11 cellular contexts compared by ENCODE assay signal in genomic region chr16:68077866-68078725, GRCh38. TPM values are rescaled to one million over a fixed set of nuclear protein-coding genes. Genes with fewer than 3 reads are reported as not detected.
A peak's percentile ranks its signal among the peaks of the same experiment; 100 is the strongest.
DNase-seq lines count a peak whose midpoint lies in the region; ATAC-seq lines count a peak whose summit lies in the region.
"Had no signal": no experiment of that assay in that cellular context is flagged by ENCODE, and none has a peak within 500 bp of the region (broad histone marks: within the 10 kb centered on the region; RNA-seq: fewer than 3 reads in every experiment).

No MANE protein-coding gene starts in this region.

- 97% methylated on average over 7 of the region's 7 CpGs for WGBS in mesenchymal stem cell
- 94% methylated on average over 7 of the region's 7 CpGs for WGBS in thymus

- no peak overlapping the region for H2AFZ ChIP-seq in mesenchymal stem cell (ENCODE audit: low read depth, low read length)

- no peak overlapping the region for H3K4ac ChIP-seq in mesenchymal stem cell (ENCODE audit: low read depth in 1 of 2, low read length in 2 of 2)

- peaks cover 78% of the 10 kb centered on the region for H3K4me1 Mint-ChIP-seq in activated naive CD4-positive, alpha-beta T cell treated with anti-CD3 and anti-CD28 coated beads for 36 hours (ENCODE audit: low read depth)
- peaks cover 89% of the 10 kb centered on the region for H3K4me1 Mint-ChIP-seq in activated CD8-positive, alpha-beta T cell treated with anti-CD3 and anti-CD28 coated beads, Interleukin-2, amount 10 ng/mL, durations not matched to agents 7 days and 5 days (ENCODE audit: low read depth)

- no peak overlapping the region for H4K8ac ChIP-seq in mesenchymal stem cell (ENCODE audit: low read length)

- no peak overlapping the region for H3K23ac ChIP-seq in mesenchymal stem cell (ENCODE audit: low read length in 2 of 2)

- H3K27me3 Mint-ChIP-seq in activated naive CD4-positive, alpha-beta T cell treated with anti-CD3 and anti-CD28 coated beads for 36 hours (ENCODE audit: low read depth) = no peaks in the 10 kb centered on the region
- H3K27me3 Mint-ChIP-seq in activated CD8-positive, alpha-beta T cell treated with anti-CD3 and anti-CD28 coated beads, Interleukin-2, amount 10 ng/mL, durations not matched to agents 7 days and 5 days (ENCODE audit: low read depth) = no peaks in the 10 kb centered on the region

- CTCF ChIA-PET in activated naive CD4-positive, alpha-beta T cell treated with anti-CD3 and anti-CD28 coated beads for 36 hours (lab: Charles Lee) = interaction anchor here (2.6 kb wide), 1 partner anchor 13 kb away, joined by 13 read pairs; no protein-coding TSS in a partner anchor
- CTCF ChIA-PET in activated CD8-positive, alpha-beta T cell treated with anti-CD3 and anti-CD28 coated beads, Interleukin-2, amount 10 ng/mL, durations not matched to agents 7 days and 5 days (lab: Charles Lee) = interaction anchor here (1.2 to 11.1 kb wide), 2 partner anchors 8 to 262 kb away, joined by 3 to 142 read pairs; partner anchors contain the start of gene NFATC3

- H2BK5ac ChIP-seq in mesenchymal stem cell (ENCODE audit: low read depth, low read length, poor library complexity, severe bottlenecking) = no peak overlapping the region

- peak overlapping the region; percentile 96 for H3K27ac Mint-ChIP-seq in activated naive CD4-positive, alpha-beta T cell treated with anti-CD3 and anti-CD28 coated beads for 36 hours
- H3K27ac Mint-ChIP-seq in activated CD8-positive, alpha-beta T cell treated with anti-CD3 and anti-CD28 coated beads, Interleukin-2, amount 10 ng/mL, durations not matched to agents 7 days and 5 days = peak overlapping the region; percentile 92

- no peaks in the 10 kb centered on the region for H3K9me3 ChIP-seq in mesenchymal stem cell (ENCODE audit: control insufficient read depth, low read length)
- no peaks in the 10 kb centered on the region for H3K9me3 ChIP-seq in thymus (ENCODE audit: control insufficient read depth)
- H3K9me3 ChIP-seq: vagina had no signal

- H3K9me3 Mint-ChIP-seq in activated naive CD4-positive, alpha-beta T cell treated with anti-CD3 and anti-CD28 coated beads for 36 hours = no peaks in the 10 kb centered on the region
- no peaks in the 10 kb centered on the region for H3K9me3 Mint-ChIP-seq in activated CD8-positive, alpha-beta T cell treated with anti-CD3 and anti-CD28 coated beads, Interleukin-2, amount 10 ng/mL, durations not matched to agents 7 days and 5 days (ENCODE audit: insufficient read depth)

- H2BK120ac ChIP-seq in mesenchymal stem cell (ENCODE audit: low read depth, low read length) = no peak overlapping the region

- H3K27ac ChIP-seq in mesenchymal stem cell (ENCODE audit: low read length, poor library complexity, severe bottlenecking) (no peak overlapping the region), thymus (ENCODE audit: low read depth) (peak overlapping the region; percentile 79)

- no peaks in the 10 kb centered on the region for H3K79me1 ChIP-seq in mesenchymal stem cell (replicated peaks; ENCODE audit: low read length, poor library complexity, severe bottlenecking)

- no peak overlapping the region for H2AK5ac ChIP-seq in mesenchymal stem cell (ENCODE audit: low read length, severe bottlenecking)

- intact Hi-C loops in activated naive CD4-positive, alpha-beta T cell treated with anti-CD3 and anti-CD28 coated beads for 36 hours (cut with micrococcal nuclease) = no loop called here

- no peak overlapping the region for H3K4me3 Mint-ChIP-seq in activated naive CD4-positive, alpha-beta T cell treated with anti-CD3 and anti-CD28 coated beads for 36 hours
- no peak overlapping the region for H3K4me3 Mint-ChIP-seq in activated CD8-positive, alpha-beta T cell treated with anti-CD3 and anti-CD28 coated beads, Interleukin-2, amount 10 ng/mL, durations not matched to agents 7 days and 5 days

- no peak overlapping the region for H3K4me2 ChIP-seq in mesenchymal stem cell (ENCODE audit: low read length, poor library complexity, severe bottlenecking)

- no peak overlapping the region for H3K9ac ChIP-seq in mesenchymal stem cell (ENCODE audit: low read length)

- peak overlapping the region; percentile 15 for H2BK15ac ChIP-seq in mesenchymal stem cell (ENCODE audit: low read depth, poor library complexity, severe bottlenecking)

- H3K36me3 ChIP-seq in mesenchymal stem cell (ENCODE audit: control insufficient read depth in 1 of 2, insufficient read depth in 2 of 2, low read depth in 1 of 2, low read length in 2 of 2) = peaks cover 47 to 61% of the 10 kb centered on the region in 2 experiments
- H3K36me3 ChIP-seq in thymus (ENCODE audit: control insufficient read depth, insufficient read depth) = peaks cover 3% of the 10 kb centered on the region

- H3K4me3 ChIP-seq in mesenchymal stem cell (ENCODE audit: insufficient read depth in 1 of 2, low read depth in 1 of 2, low read length in 2 of 2) = no peak overlapping the region
- H3K4me3 ChIP-seq in thymus (ENCODE audit: low read length) = no peak overlapping the region
- H3K4me3 ChIP-seq: vagina had no signal

- ATAC-seq in activated CD8-positive, alpha-beta T cell treated with anti-CD3 and anti-CD28 coated beads, Interleukin-2, amount 10 ng/mL, durations not matched to agents 7 days and 5 days = no peak
- no peak for ATAC-seq in GM18870 (IDR thresholded peaks at IDR 0.05; ENCODE audit: unreplicated experiment)

- H3K27me3 ChIP-seq in mesenchymal stem cell (ENCODE audit: control insufficient read depth in 1 of 2, insufficient read depth in 1 of 2, low read length in 2 of 2) (no peaks in the 10 kb centered on the region), thymus (ENCODE audit: control insufficient read depth, insufficient read depth) (no peaks in the 10 kb centered on the region)
- H3K27me3 ChIP-seq: vagina had no signal

- no peak for DNase-seq in activated naive CD4-positive, alpha-beta T cell treated with anti-CD3 and anti-CD28 coated beads for 36 hours
- no peak for DNase-seq in activated naive CD4-positive, alpha-beta T cell (lab: John Stamatoyannopoulos, UW)
- DNase-seq in activated CD8-positive, alpha-beta T cell treated with anti-CD3 and anti-CD28 coated beads, Interleukin-2, amount 10 ng/mL, durations not matched to agents 7 days and 5 days = no peak
- DNase-seq in mesenchymal stem cell (no peak), NCI-H2081 treated with DMSO at 0.1 percent for 48 hours (lab: John Stamatoyannopoulos, UW) (no peak), NCI-H1436 treated with DMSO at 0.1 percent for 48 hours (lab: John Stamatoyannopoulos, UW) (no peak)
- DNase-seq: NCI-H187, SHP77 had no signal

- H3K18ac ChIP-seq in mesenchymal stem cell (ENCODE audit: low read depth in 1 of 2, low read length in 2 of 2) = no peak overlapping the region

- no peak overlapping the region for H3K14ac ChIP-seq in mesenchymal stem cell (ENCODE audit: low read length in 2 of 2)

- no peak overlapping the region for H4K91ac ChIP-seq in mesenchymal stem cell (ENCODE audit: low read length)

- H2BK12ac ChIP-seq in mesenchymal stem cell (ENCODE audit: low read length in 2 of 2) = peak overlapping the region in 1 of 2 experiments; percentile 49

- POLR2A ChIA-PET in activated CD8-positive, alpha-beta T cell treated with anti-CD3 and anti-CD28 coated beads, Interleukin-2, amount 10 ng/mL, durations not matched to agents 7 days and 5 days (lab: Charles Lee) = interaction anchor here (2.8 kb wide), 1 partner anchor 9 kb away, joined by 29 read pairs; no protein-coding TSS in a partner anchor

- peaks cover 4% of the 10 kb centered on the region for H3K4me1 ChIP-seq in mesenchymal stem cell (ENCODE audit: control insufficient read depth, insufficient read depth, low read depth, low read length)
- peaks cover 57% of the 10 kb centered on the region for H3K4me1 ChIP-seq in thymus (ENCODE audit: control insufficient read depth, insufficient read depth, low read length)

- H3K36me3 Mint-ChIP-seq in activated naive CD4-positive, alpha-beta T cell treated with anti-CD3 and anti-CD28 coated beads for 36 hours (ENCODE audit: low read depth) = peaks cover 41% of the 10 kb centered on the region
- H3K36me3 Mint-ChIP-seq in activated CD8-positive, alpha-beta T cell treated with anti-CD3 and anti-CD28 coated beads, Interleukin-2, amount 10 ng/mL, durations not matched to agents 7 days and 5 days (ENCODE audit: low read depth) = peaks cover 69% of the 10 kb centered on the region

RNA-seq across cellular contexts. Expression of gene NFATC3, which starts 7.1 kb away (rescaled TPM):
- 10 to 100 TPM; 49.1 to 50.3 TPM for total RNA-seq in activated naive CD4-positive, alpha-beta T cell treated with anti-CD3 and anti-CD28 coated beads for 36 hours
- 100 to 1,000 TPM; 166 to 169 TPM for total RNA-seq in activated CD8-positive, alpha-beta T cell treated with anti-CD3 and anti-CD28 coated beads, Interleukin-2, amount 10 ng/mL, durations not matched to agents 7 days and 5 days
- polyA plus RNA-seq in mesenchymal stem cell (2013, experiment 1 of 2) = 11.8 TPM
- polyA plus RNA-seq in mesenchymal stem cell (2013, experiment 2 of 2) = 11.8 TPM
- polyA plus RNA-seq in thymus = 37.4 TPM

RNA-seq across cellular contexts. Expression of gene DUS2, which starts 55.0 kb away (rescaled TPM):
- total RNA-seq in activated naive CD4-positive, alpha-beta T cell treated with anti-CD3 and anti-CD28 coated beads for 36 hours = 10 to 100 TPM; 22.9 to 25.2 TPM
- total RNA-seq in activated CD8-positive, alpha-beta T cell treated with anti-CD3 and anti-CD28 coated beads, Interleukin-2, amount 10 ng/mL, durations not matched to agents 7 days and 5 days = 10 to 100 TPM; 24.1 to 25.2 TPM
- polyA plus RNA-seq in mesenchymal stem cell (2013, experiment 1 of 2) = 5.1 TPM
- polyA plus RNA-seq in mesenchymal stem cell (2013, experiment 2 of 2) = 5.3 TPM
- polyA plus RNA-seq in thymus = 12.2 TPM

RNA-seq across cellular contexts. Expression of gene DDX28, which starts 55.1 kb away (rescaled TPM):
- total RNA-seq in activated naive CD4-positive, alpha-beta T cell treated with anti-CD3 and anti-CD28 coated beads for 36 hours = 1 to 10 TPM; 9.4 to 9.7 TPM
- total RNA-seq in activated CD8-positive, alpha-beta T cell treated with anti-CD3 and anti-CD28 coated beads, Interleukin-2, amount 10 ng/mL, durations not matched to agents 7 days and 5 days = 10 to 100 TPM; 13.6 to 13.9 TPM
- 4.4 TPM for polyA plus RNA-seq in mesenchymal stem cell (2013, experiment 1 of 2)
- 4.6 TPM for polyA plus RNA-seq in mesenchymal stem cell (2013, experiment 2 of 2)
- 11.9 TPM for polyA plus RNA-seq in thymus
